Comparison of ENCODE assay signal across 8 cellular contexts in genomic region chr1:232628335-232629214, GRCh38. TPM values are rescaled to one million over a fixed set of nuclear protein-coding genes. Genes with fewer than 3 reads are reported as not detected.
A peak's percentile ranks its signal among the peaks of the same experiment; 100 is the strongest.
DNase-seq lines count a peak whose midpoint lies in the region; ATAC-seq, FAIRE-seq and TF ChIP-seq lines count a peak whose summit lies in the region.

No MANE protein-coding gene starts in this region.

- H3K4me1 ChIP-seq in body of pancreas = peaks cover 18% of the 10 kb centered on the region
- peaks cover 12% of the 10 kb centered on the region for H3K4me1 ChIP-seq in keratinocyte (ENCODE audit: control insufficient read depth, extremely low read depth, insufficient read depth, low read length)
- peaks cover 5 to 61% (median 32%) of the 10 kb centered on the region in 4 donors for H3K4me1 ChIP-seq in stomach

- peak overlapping the region; percentile 60 for H2AFZ ChIP-seq in keratinocyte (ENCODE audit: control insufficient read depth, low read length)

- H3K79me2 ChIP-seq in keratinocyte (ENCODE audit: control insufficient read depth, insufficient read depth, low read length) = no peaks in the 10 kb centered on the region

- H3K9ac ChIP-seq in keratinocyte (ENCODE audit: control insufficient read depth, extremely low read depth, insufficient read depth, low read length) = peak overlapping the region; percentile 52

- no peaks in the 10 kb centered on the region for H3K36me3 ChIP-seq in body of pancreas (replicated peaks in 1 of 2; ENCODE audit: insufficient read depth in 1 of 2, low read depth in 2 of 2)
- no peaks in the 10 kb centered on the region for H3K36me3 ChIP-seq in keratinocyte (ENCODE audit: control insufficient read depth in 2 of 2, extremely low read depth in 1 of 2, insufficient read depth in 2 of 2, low read length in 2 of 2)
- no peaks in the 10 kb centered on the region for H3K36me3 ChIP-seq in stomach

- peak overlapping the region; percentile 82 for H3K4me2 ChIP-seq in keratinocyte (ENCODE audit: control insufficient read depth, extremely low read depth, insufficient read depth, low read depth, low read length)

- H3K9me3 ChIP-seq in body of pancreas = no peaks in the 10 kb centered on the region
- H3K9me3 ChIP-seq in keratinocyte (ENCODE audit: control insufficient read depth, low read depth, low read length) = no peaks in the 10 kb centered on the region
- H3K9me3 ChIP-seq in stomach = no peaks in the 10 kb centered on the region

- DNase-seq in NCI-H510A treated with DMSO at 0.1 percent for 48 hours (lab: John Stamatoyannopoulos, UW) (peak; percentile 25), NCI-H510A (lab: John Stamatoyannopoulos, UW) (no peak), NCI-H446 treated with DMSO at 0.1 percent for 48 hours (lab: John Stamatoyannopoulos, UW) (peak; percentile 50), body of pancreas (no peak), keratinocyte (ENCODE audit: low read depth, low spot score) (no peak), stomach (no peak), NCI-H226 (no peak)

- ATAC-seq in body of pancreas (no peak), HG03196 (IDR thresholded peaks at IDR 0.05; ENCODE audit: unreplicated experiment) (no peak)

- intact Hi-C loops in body of pancreas (cut with DNase I) (no loop called here), stomach (cut with DNase I; ENCODE audit: low total_unique reads) (no loop called here)

- 27 to 32% methylated on average over 11 of the region's 11 CpGs for WGBS in body of pancreas, 2 donors
- WGBS in stomach, 5 donors = 21 to 25% (median 23%) methylated on average over 11 of the region's 11 CpGs

- H3K4me3 ChIP-seq in body of pancreas (peak overlapping the region in 1 of 2 donors; percentile 58), keratinocyte (ENCODE audit: control insufficient read depth in 2 of 3, extremely low read depth in 1 of 3, insufficient read depth in 2 of 3, low read depth in 1 of 3, low read length in 3 of 3) (peak overlapping the region; percentile 61 to 79 (median 73)), stomach (peak overlapping the region; percentile 72 to 93 (median 82))

- TF ChIP-seq EP300 in stomach (IDR thresholded peaks at IDR 0.05) = no peak

- peak in 3 of 7 experiments; percentile 22 to 36 (median 27) for TF ChIP-seq CTCF in body of pancreas (IDR thresholded peaks at IDR 0.05)
- TF ChIP-seq CTCF in keratinocyte (optimal IDR thresholded peaks at IDR 0.05 in 1 of 3, IDR thresholded peaks at IDR 0.05 in 1 of 3, conservative IDR thresholded peaks at IDR 0.05 in 1 of 3; ENCODE audit: extremely low read depth in 1 of 3, insufficient read depth in 2 of 3, low read length in 3 of 3) = peak in 1 of 3 experiments; percentile 17
- TF ChIP-seq CTCF in stomach (IDR thresholded peaks at IDR 0.05) = peak in 1 of 7 experiments; percentile 17

- no peaks in the 10 kb centered on the region for H4K20me1 ChIP-seq in keratinocyte (ENCODE audit: control insufficient read depth, extremely low read depth, insufficient read depth, low read length)

- FAIRE-seq in keratinocyte (lab: Jason Lieb, UNC) = no peak

- H3K27me3 ChIP-seq in body of pancreas (no peaks in the 10 kb centered on the region), keratinocyte (ENCODE audit: control insufficient read depth, extremely low read depth, insufficient read depth, low read length) (no peaks in the 10 kb centered on the region), stomach (peaks cover 0 to 9% (median 3%) of the 10 kb centered on the region in 3 donors)

- H3K9me1 ChIP-seq in keratinocyte (ENCODE audit: control insufficient read depth, extremely low read depth, insufficient read depth, low read length) = no peaks in the 10 kb centered on the region

- H3K27ac ChIP-seq in body of pancreas = peak overlapping the region in 3 of 4 donors; percentile 41 to 85 (median 59)
- H3K27ac ChIP-seq in keratinocyte (ENCODE audit: control insufficient read depth, insufficient read depth, low read length) = no peak overlapping the region
- H3K27ac ChIP-seq in stomach = peak overlapping the region in 4 of 5 donors; percentile 32 to 95 (median 75)

- dilution Hi-C loops in keratinocyte (cut with MboI; ENCODE audit: extremely low pct_ligation_motif_present, low sequenced_read_pairs) = no loop called here

- TF ChIP-seq POLR2A in body of pancreas (IDR thresholded peaks at IDR 0.05) (no peak), stomach (IDR thresholded peaks at IDR 0.05) (no peak)

RNA-seq across cellular contexts. Expression of gene SIPA1L2, which starts 1.4 kb away (rescaled TPM):
- total RNA-seq in body of pancreas = 1 to 10 TPM; 5.6 to 8.6 TPM
- 1.7 to 3.1 TPM (median 2.1 TPM) in 3 replicates for polyA plus RNA-seq in keratinocyte
- 7.3 TPM for polyA plus RNA-seq in keratinocyte (2011; ENCODE audit: low read depth)
- 1.3 and 1.8 TPM in 2 replicates for polyA plus RNA-seq in keratinocyte (2011; cell fraction: cytosol; rRNA removed)
- 9.6 and 12.1 TPM in 2 replicates for polyA plus RNA-seq in keratinocyte (2011; cell fraction: nucleus; rRNA removed)
- polyA plus RNA-seq in keratinocyte (2012; ENCODE audit: low replicate concordance) = 1.1 and 4.5 TPM in 2 replicates
- 1.8 to 7.2 TPM (median 3.5 TPM) in 3 replicates for polyA minus RNA-seq in keratinocyte
- 2.1 TPM for polyA minus RNA-seq in keratinocyte (2011; cell fraction: cytosol; rRNA and poly(A)+ RNA removed)
- 6.5 and 7.5 TPM in 2 replicates for polyA minus RNA-seq in keratinocyte (2011; cell fraction: nucleus; rRNA and poly(A)+ RNA removed)
- 100 to 1,000 TPM in 1 of 5 donors, 10 to 100 TPM in 3, 1 to 10 TPM in 1; 6.4 to 240 (median 37.5) TPM for total RNA-seq in stomach
- 1 to 10 TPM; 2.5 to 6.8 (median 4.1) TPM for polyA plus RNA-seq in stomach

Comparison
In these comparisons a context has a peak if more than half of its experiments do, and no peak if none do; other contexts are left out.
1. DNase-seq: peak in NCI-H510A treated with DMSO at 0.1 percent for 48 hours (single experiment) and NCI-H446 treated with DMSO at 0.1 percent for 48 hours (single experiment); none in NCI-H510A (single experiment), body of pancreas (0 of 4), keratinocyte (single experiment), stomach (single experiment) and NCI-H226 (single experiment).